In the genomic region with DNA sequence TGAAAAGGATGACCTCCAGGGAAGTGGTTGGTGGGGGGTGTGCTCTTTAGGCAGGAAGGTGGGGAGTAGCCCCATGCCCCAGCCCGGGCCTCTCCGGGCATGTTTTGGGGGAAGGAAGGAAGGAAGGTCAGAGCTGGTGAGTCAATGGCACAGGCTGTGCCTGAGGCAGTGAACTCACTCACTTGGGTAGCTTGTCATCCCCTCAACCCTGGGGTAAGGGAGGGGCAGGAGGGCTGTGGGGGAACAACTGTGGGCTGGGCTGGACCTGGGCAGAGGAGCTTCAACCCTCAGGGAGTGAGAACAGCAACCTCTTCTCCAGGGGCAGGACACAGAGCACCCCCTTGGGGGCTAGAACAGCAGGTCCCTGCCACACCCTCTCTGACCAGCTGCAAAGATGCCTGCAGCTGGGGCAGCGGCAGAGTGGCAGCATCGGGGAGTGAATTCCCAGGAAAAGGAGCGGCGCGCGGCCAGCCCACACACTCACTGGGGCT, we compare ENCODE assay signal across 12 cellular contexts. TPM values are rescaled to one million over a fixed set of nuclear protein-coding genes. Genes with fewer than 3 reads are reported as not detected.
DNase-seq lines count a peak whose midpoint lies in the region; ATAC-seq and TF ChIP-seq lines count a peak whose summit lies in the region.
"Had no signal": no experiment of that assay in that cellular context is flagged by ENCODE, and none has a peak within 500 bp of the region (broad histone marks: within the 10 kb centered on the region; RNA-seq: fewer than 3 reads in every experiment).

No MANE protein-coding gene starts in this region.

- H3K4me3 ChIP-seq in BLaER1: no peak overlapping the region
- H3K4me3 ChIP-seq in neutrophil (ENCODE audit: low read depth in 1 of 2, low read length in 1 of 2): no peak overlapping the region

- H3K4me2 ChIP-seq in BLaER1: no peak overlapping the region

- H3K9me3 Mint-ChIP-seq in stimulated activated naive B cell treated with anti-CD40 and anti-IgM and Interleukin-4, amounts not matched to agents 10 μg/mL and 1 μg/mL and 100 μg/mL, for 72 hours: no peaks in the 10 kb centered on the region

- H3K27me3 ChIP-seq in BLaER1: no peaks in the 10 kb centered on the region
- H3K27me3 ChIP-seq in neutrophil: no peaks in the 10 kb centered on the region

- no peak overlapping the region for H3K4me3 Mint-ChIP-seq in stimulated activated naive B cell treated with anti-CD40 and anti-IgM and Interleukin-4, amounts not matched to agents 10 μg/mL and 1 μg/mL and 100 μg/mL, for 72 hours

- H3K9me3 ChIP-seq in BLaER1 (no peaks in the 10 kb centered on the region), neutrophil (no peaks in the 10 kb centered on the region)

- peaks cover 41 to 62% of the 10 kb centered on the region in 2 donors for H3K36me3 Mint-ChIP-seq in stimulated activated naive B cell treated with anti-CD40 and anti-IgM and Interleukin-4, amounts not matched to agents 10 μg/mL and 1 μg/mL and 100 μg/mL, for 72 hours

- H3K27ac Mint-ChIP-seq in stimulated activated naive B cell treated with anti-CD40 and anti-IgM and Interleukin-4, amounts not matched to agents 10 μg/mL and 1 μg/mL and 100 μg/mL, for 72 hours: no peak overlapping the region

- H3K27me3 Mint-ChIP-seq in stimulated activated naive B cell treated with anti-CD40 and anti-IgM and Interleukin-4, amounts not matched to agents 10 μg/mL and 1 μg/mL and 100 μg/mL, for 72 hours: no peaks in the 10 kb centered on the region

- peak overlapping the region; percentile 34; the same call in 1 of the 2 replicates for H3K9ac ChIP-seq in BLaER1

- DNase-seq in LHCN-M2 (ENCODE audit: low read depth) (peak; percentile 98), dedifferentiated amniotic fluid mesenchymal stem cell (ENCODE audit: extremely low spot score) (peak; percentile 35), DMS53 (lab: John Stamatoyannopoulos, UW) (no peak)
- DNase-seq in stimulated activated naive B cell treated with anti-CD40 and anti-IgM and Interleukin-4, amounts not matched to agents 10 μg/mL and 1 μg/mL and 100 μg/mL, for 72 hours: no peak
- DNase-seq: central memory CD4-positive, alpha-beta T cell; DMS153; midbrain had no signal

- no peak for ATAC-seq in HG02840 (IDR thresholded peaks at IDR 0.05; ENCODE audit: low FRiP score, unreplicated experiment)
- no peak for ATAC-seq in HG03159 (IDR thresholded peaks at IDR 0.05; ENCODE audit: unreplicated experiment)
- ATAC-seq in stimulated activated naive B cell treated with anti-CD40 and anti-IgM and Interleukin-4, amounts not matched to agents 10 μg/mL and 1 μg/mL and 100 μg/mL, for 72 hours (replicated peaks): no peak

- TF ChIP-seq CTCF in neutrophil (IDR thresholded peaks at IDR 0.05): no peak

- peaks cover 0 to 2% of the 10 kb centered on the region in 2 donors for H3K4me1 Mint-ChIP-seq in stimulated activated naive B cell treated with anti-CD40 and anti-IgM and Interleukin-4, amounts not matched to agents 10 μg/mL and 1 μg/mL and 100 μg/mL, for 72 hours

- H3K27ac ChIP-seq in BLaER1: no peak overlapping the region
- peak overlapping the region; percentile 18 for H3K27ac ChIP-seq in neutrophil
- H3K27ac ChIP-seq: VCaP had no signal

- H3K36me3 ChIP-seq in BLaER1 (peaks cover 85% of the 10 kb centered on the region), neutrophil (peaks cover 33% of the 10 kb centered on the region)

- H4K20me1 ChIP-seq in BLaER1: no peaks in the 10 kb centered on the region

- H3K4me1 ChIP-seq in BLaER1: no peaks in the 10 kb centered on the region
- peaks cover 51 to 54% of the 10 kb centered on the region in 2 experiments for H3K4me1 ChIP-seq in neutrophil (ENCODE audit: control insufficient read depth in 1 of 2, insufficient read depth in 1 of 2, low read depth in 1 of 2, low read length in 1 of 2)

RNA-seq across cellular contexts. Expression of a gene that starts 6.3 kb away (rescaled TPM):
- 5.1 and 6.7 TPM in 2 replicates for total RNA-seq in LHCN-M2 (2014; rRNA removed)
- 1.1 TPM for polyA plus RNA-seq in LHCN-M2 (2012)

RNA-seq across cellular contexts. Expression of a gene that starts 32.7 kb away (rescaled TPM):
- 52.9 and 65.1 TPM in 2 replicates for total RNA-seq in LHCN-M2 (2014; rRNA removed)
- 36.8 TPM for polyA plus RNA-seq in LHCN-M2 (2012)

RNA-seq across cellular contexts. Expression of a gene that starts 40.9 kb away (rescaled TPM):
- total RNA-seq in LHCN-M2 (2014; rRNA removed): 153 and 159 TPM in 2 replicates
- polyA plus RNA-seq in LHCN-M2 (2012): 127 TPM

RNA-seq across cellular contexts. Expression of a gene that starts 41.2 kb away (rescaled TPM):
- 22.3 and 32.5 TPM in 2 replicates for total RNA-seq in LHCN-M2 (2014; rRNA removed)
- 26.6 TPM for polyA plus RNA-seq in LHCN-M2 (2012)

RNA-seq across cellular contexts. Expression of a gene that starts 58.7 kb away (rescaled TPM):
- not detected in 2 replicates for total RNA-seq in LHCN-M2 (2014; rRNA removed)
- polyA plus RNA-seq in LHCN-M2 (2012): not detected

Comparison
In these comparisons a context has a peak if more than half of its experiments do, and no peak if none do; other contexts are left out.
1. DNase-seq: peak in LHCN-M2 (single experiment) and dedifferentiated amniotic fluid mesenchymal stem cell (single experiment); none in DMS53 (single experiment) and stimulated activated naive B cell treated with anti-CD40 and anti-IgM and Interleukin-4, amounts not matched to agents 10 μg/mL and 1 μg/mL and 100 μg/mL, for 72 hours (single experiment).